In genomic region chr2:216404010-216404618, GRCh38 we compare ENCODE assay signal across 8 cellular contexts. TPM values are rescaled to one million over a fixed set of nuclear protein-coding genes. Genes with fewer than 3 reads are reported as not detected.
DNase-seq lines count a peak whose midpoint lies in the region; ATAC-seq and TF ChIP-seq lines count a peak whose summit lies in the region.

No MANE protein-coding gene starts in this region.

- no peak overlapping the region for H3K4me3 ChIP-seq in BJ (ENCODE audit: low read depth, low read length)
- H3K4me3 ChIP-seq in prostate gland = no peak overlapping the region

- intact Hi-C loops in prostate gland (cut with DNase I) = no loop called here

- no peaks in the 10 kb centered on the region for H3K9me3 ChIP-seq in prostate gland

- H3K27ac ChIP-seq in prostate gland = no peak overlapping the region

- 61% methylated on average over 5 of the region's 5 CpGs for WGBS in prostate gland

- H3K36me3 ChIP-seq in BJ (ENCODE audit: control insufficient read depth, insufficient read depth, low read length) = no peaks in the 10 kb centered on the region
- no peaks in the 10 kb centered on the region for H3K36me3 ChIP-seq in prostate gland

- TF ChIP-seq POLR2A in prostate gland (IDR thresholded peaks at IDR 0.05) = no peak

- no peaks in the 10 kb centered on the region for H3K27me3 ChIP-seq in BJ (ENCODE audit: control insufficient read depth, insufficient read depth, low read length)
- no peaks in the 10 kb centered on the region for H3K27me3 ChIP-seq in prostate gland (replicated peaks; ENCODE audit: insufficient read depth)

- TF ChIP-seq CTCF in BJ (IDR thresholded peaks at IDR 0.05; ENCODE audit: insufficient read depth, low read depth, low read length) = peak; percentile 83
- peak; percentile 63 for TF ChIP-seq CTCF in GM20000 (IDR thresholded peaks at IDR 0.05; ENCODE audit: extremely low read depth, missing control alignments)
- peak; percentile 44 to 75 (median 64) for TF ChIP-seq CTCF in prostate gland (IDR thresholded peaks at IDR 0.05)

- CTCF ChIA-PET in BJ (lab: Yijun Ruan, JAX) = interaction anchor here (0.6 to 3.6 kb wide), 29 partner anchors 12 to 470 kb away, joined by 3 to 32 read pairs (median 4); partner anchors contain the start of genes MARCHF4 and XRCC5

- DNase-seq in BJ (ENCODE audit: low read depth) = no peak
- peak; percentile 42 for DNase-seq in GM20000 (ENCODE audit: low spot score)
- DNase-seq in NCI-H526 treated with DMSO at 0.1 percent for 48 hours (lab: John Stamatoyannopoulos, UW) = peak; percentile 12
- DNase-seq in activated T-cell treated with anti-CD3 and anti-CD28 coated beads for 24 hours (ENCODE audit: low read depth) = peak; percentile 31
- peak; percentile 51 for DNase-seq in fibroblast of peridontal ligament (ENCODE audit: extremely low read depth)
- DNase-seq in prostate gland (ENCODE audit: low spot score) = no peak
- DNase-seq in NCI-H1092 treated with DMSO at 0.1 percent for 48 hours (lab: John Stamatoyannopoulos, UW) = no peak

- H3K4me1 ChIP-seq in prostate gland (replicated peaks) = no peaks in the 10 kb centered on the region

- ATAC-seq in HG03457 (IDR thresholded peaks at IDR 0.05; ENCODE audit: unreplicated experiment) = no peak

- POLR2A ChIA-PET in BJ (lab: Charles Lee) = no interaction called here

RNA-seq across cellular contexts. Expression of gene SMARCAL1, which starts 8.2 kb away (rescaled TPM):
- 37.3 and 41.2 TPM in 2 replicates for polyA plus RNA-seq in BJ (2011; rRNA removed)
- 48.8 and 59.1 TPM in 2 replicates for polyA minus RNA-seq in BJ (2011; rRNA and poly(A)+ RNA removed)
- total RNA-seq in prostate gland = 10 to 100 TPM; 15.3 to 32.2 TPM

RNA-seq across cellular contexts. Expression of gene MARCHF4, which starts 31.8 kb away (rescaled TPM):
- polyA plus RNA-seq in BJ (2011; rRNA removed) = 9.7 and 10.0 TPM in 2 replicates
- 9.8 and 10.1 TPM in 2 replicates for polyA minus RNA-seq in BJ (2011; rRNA and poly(A)+ RNA removed)
- total RNA-seq in prostate gland = not detected

Comparison
In these comparisons a context has a peak if more than half of its experiments do, and no peak if none do; other contexts are left out.
1. DNase-seq: peak in GM20000 (single experiment), NCI-H526 treated with DMSO at 0.1 percent for 48 hours (single experiment), activated T-cell treated with anti-CD3 and anti-CD28 coated beads for 24 hours (single experiment) and fibroblast of peridontal ligament (single experiment); none in BJ (single experiment), prostate gland (single experiment) and NCI-H1092 treated with DMSO at 0.1 percent for 48 hours (single experiment).
2. Peak in every context shown above with its lines, with median percentiles within 50 percentile points of each other: CTCF ChIP-seq.